In the genomic region with DNA sequence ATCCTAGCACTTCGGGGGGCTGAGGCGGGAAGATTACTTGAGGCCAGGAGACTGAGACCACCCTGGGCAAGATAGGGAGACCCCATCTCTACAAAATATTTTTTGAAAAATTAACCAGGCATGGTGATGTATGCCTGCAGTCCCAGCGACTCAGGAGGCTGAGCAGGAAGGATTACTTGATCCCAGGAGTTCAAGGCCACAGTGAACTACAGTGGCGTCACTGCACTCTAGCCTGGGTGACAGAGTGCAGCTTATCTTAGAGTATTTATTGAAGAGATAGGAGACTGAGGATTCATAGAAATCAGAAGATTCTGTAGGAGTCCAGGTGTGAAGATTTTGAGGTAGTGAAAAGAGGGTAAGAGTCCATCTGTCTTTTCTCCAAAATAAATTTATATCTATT, we compare ENCODE assay signal across 15 cellular contexts. TPM values are rescaled to one million over a fixed set of nuclear protein-coding genes. Genes with fewer than 3 reads are reported as not detected.
A peak's percentile ranks its signal among the peaks of the same experiment; 100 is the strongest.
DNase-seq lines count a peak whose midpoint lies in the region; ATAC-seq, FAIRE-seq and TF ChIP-seq lines count a peak whose summit lies in the region.
"Had no signal": no experiment of that assay in that cellular context is flagged by ENCODE, and none has a peak within 500 bp of the region (broad histone marks: within the 10 kb centered on the region; RNA-seq: fewer than 3 reads in every experiment).

No MANE protein-coding gene starts in this region.

- no peak overlapping the region for H3K4me2 ChIP-seq in GM23338
- H3K4me2 ChIP-seq in mesendoderm (ENCODE audit: low read length), result no peak overlapping the region
- H3K4me2 ChIP-seq in smooth muscle cell, result no peak overlapping the region
- H3K4me2 ChIP-seq: A549 had no signal

- H2BK120ac ChIP-seq in mesendoderm (ENCODE audit: low read depth, low read length), result no peak overlapping the region

- no peak overlapping the region for H3K56ac ChIP-seq in mesendoderm (ENCODE audit: low read length)

- H3K4me3 ChIP-seq in GM23338, result no peak overlapping the region
- H3K4me3 ChIP-seq in liver (ENCODE audit: low read depth in 1 of 3, low read length in 3 of 3), result no peak overlapping the region
- H3K4me3 ChIP-seq in small intestine (ENCODE audit: low read depth in 1 of 2, low read length in 2 of 2), result no peak overlapping the region
- no peak overlapping the region for H3K4me3 ChIP-seq in mesendoderm (ENCODE audit: low read length)
- H3K4me3 ChIP-seq in smooth muscle cell, result no peak overlapping the region
- H3K4me3 ChIP-seq: A549 had no signal

- no peak overlapping the region; the same call in 1 of the 2 replicates for H3K27ac ChIP-seq in GM23338 (ENCODE audit: low read depth)
- no peak overlapping the region for H3K27ac ChIP-seq in liver (ENCODE audit: low read depth in 1 of 2, low read length in 2 of 2)
- H3K27ac ChIP-seq in small intestine (ENCODE audit: low read depth in 1 of 2, low read length in 1 of 2), result no peak overlapping the region
- no peak overlapping the region for H3K27ac ChIP-seq in mesendoderm (ENCODE audit: low read depth, low read length)
- no peak overlapping the region for H3K27ac ChIP-seq in smooth muscle cell (ENCODE audit: low read depth)
- H3K27ac ChIP-seq: C4-2B had no signal

- H3K4me1 Mint-ChIP-seq in GM23338, result peaks cover 4% of the 10 kb centered on the region; the same call in 2 of the 3 replicates
- peaks cover 5% of the 10 kb centered on the region for H3K4me1 Mint-ChIP-seq in activated T-helper 17 cell treated with anti-CD3 and anti-CD28 coated beads, Interleukin-2, amount 50 U/mL, for 72 hours

- H3K27me3 ChIP-seq in GM23338 (ENCODE audit: insufficient read depth), result no peaks in the 10 kb centered on the region
- H3K27me3 ChIP-seq in liver (ENCODE audit: control insufficient read depth in 4 of 4, insufficient read depth in 4 of 4, low read length in 3 of 4), result no peaks in the 10 kb centered on the region
- H3K27me3 ChIP-seq in small intestine (ENCODE audit: control insufficient read depth in 2 of 2, insufficient read depth in 2 of 2, low read length in 2 of 2), result no peaks in the 10 kb centered on the region
- no peaks in the 10 kb centered on the region for H3K27me3 ChIP-seq in mesendoderm (ENCODE audit: insufficient read depth, low read length, poor library complexity)
- no peaks in the 10 kb centered on the region for H3K27me3 ChIP-seq in smooth muscle cell (ENCODE audit: low read depth)
- H3K27me3 ChIP-seq: BE2C had no signal

- no peak overlapping the region for H2AK5ac ChIP-seq in mesendoderm (ENCODE audit: low read length)

- peak overlapping the region; percentile 68; the same call in 1 of the 2 replicates for H3K27ac Mint-ChIP-seq in GM23338
- H3K27ac Mint-ChIP-seq in activated T-helper 17 cell treated with anti-CD3 and anti-CD28 coated beads, Interleukin-2, amount 50 U/mL, for 72 hours, result peak overlapping the region; percentile 54
- H3K27ac Mint-ChIP-seq: CD8-positive, alpha-beta T cell had no signal

- H3K9ac ChIP-seq in liver (ENCODE audit: low read depth in 1 of 2, low read length in 2 of 2) (no peak overlapping the region), mesendoderm (ENCODE audit: low read length) (no peak overlapping the region), smooth muscle cell (ENCODE audit: low read depth) (no peak overlapping the region)

- no peaks in the 10 kb centered on the region for H3K79me1 ChIP-seq in mesendoderm (ENCODE audit: low read length)

- ATAC-seq in GM23338, result no peak
- ATAC-seq in activated T-helper 17 cell treated with anti-CD3 and anti-CD28 coated beads, Interleukin-2, amount 50 U/mL, for 72 hours (replicated peaks), result no peak
- ATAC-seq: A549; CD8-positive, alpha-beta T cell had no signal

- no peak overlapping the region for H2BK5ac ChIP-seq in mesendoderm (ENCODE audit: low read length)

- no peaks in the 10 kb centered on the region for H3K9me2 ChIP-seq in GM23338 (ENCODE audit: insufficient read depth)

- no peak for TF ChIP-seq RAD21 in liver (IDR thresholded peaks at IDR 0.05)

- no peaks in the 10 kb centered on the region for H3K27me3 Mint-ChIP-seq in GM23338 (ENCODE audit: insufficient read depth, low read depth, poor library complexity)
- H3K27me3 Mint-ChIP-seq in activated T-helper 17 cell treated with anti-CD3 and anti-CD28 coated beads, Interleukin-2, amount 50 U/mL, for 72 hours, result no peaks in the 10 kb centered on the region

- no peak overlapping the region for H3K23ac ChIP-seq in mesendoderm (ENCODE audit: low read length)

- H3K79me2 ChIP-seq in GM23338 (replicated peaks; ENCODE audit: insufficient read depth) (no peaks in the 10 kb centered on the region), mesendoderm (ENCODE audit: control insufficient read depth, insufficient read depth, low read length) (no peaks in the 10 kb centered on the region), smooth muscle cell (ENCODE audit: low read depth) (no peaks in the 10 kb centered on the region)

- H4K8ac ChIP-seq in mesendoderm (ENCODE audit: low read depth, low read length), result no peak overlapping the region

- H3K4me1 ChIP-seq in GM23338 (ENCODE audit: insufficient read depth), result peaks cover 4% of the 10 kb centered on the region; the same call in 1 of the 2 replicates
- peaks cover 3 to 11% (median 6%) of the 10 kb centered on the region in 4 donors for H3K4me1 ChIP-seq in liver (ENCODE audit: control insufficient read depth in 4 of 4, insufficient read depth in 4 of 4, low read length in 3 of 4)
- no peaks in the 10 kb centered on the region for H3K4me1 ChIP-seq in small intestine (ENCODE audit: control insufficient read depth in 2 of 2, insufficient read depth in 1 of 2, low read depth in 1 of 2, low read length in 1 of 2)
- H3K4me1 ChIP-seq in mesendoderm (ENCODE audit: control insufficient read depth, low read depth, low read length), result no peaks in the 10 kb centered on the region
- no peaks in the 10 kb centered on the region for H3K4me1 ChIP-seq in smooth muscle cell (ENCODE audit: low read depth)
- H3K4me1 ChIP-seq: BE2C had no signal

- TF ChIP-seq CTCF in GM23338 (conservative IDR thresholded peaks at IDR 0.05; ENCODE audit: low read depth in 2 of 2), result no peak
- TF ChIP-seq CTCF in liver (IDR thresholded peaks at IDR 0.05; ENCODE audit: low read depth, low read length, missing input control), result no peak
- TF ChIP-seq CTCF in smooth muscle cell (IDR thresholded peaks at IDR 0.05; ENCODE audit: borderline replicate concordance, insufficient read depth, poor library complexity, severe bottlenecking), result no peak

- no peaks in the 10 kb centered on the region for H3K9me3 Mint-ChIP-seq in GM23338
- H3K9me3 Mint-ChIP-seq in activated T-helper 17 cell treated with anti-CD3 and anti-CD28 coated beads, Interleukin-2, amount 50 U/mL, for 72 hours, result no peaks in the 10 kb centered on the region
- H3K9me3 Mint-ChIP-seq: CD8-positive, alpha-beta T cell had no signal

- WGBS in liver, result 64% methylated on average over 4 of the region's 4 CpGs
- 75 to 87% (median 76%) methylated on average over 4 of the region's 4 CpGs for WGBS in small intestine, 3 donors
- WGBS in mesendoderm (ENCODE audit: extremely low coverage, insufficient coverage, low lambda C conversion rate), result no CpG with 5 or more reads among the region's 4 CpGs
- 93% methylated on average over 4 of the region's 4 CpGs for WGBS in smooth muscle cell (ENCODE audit: low lambda C conversion rate)

- no peaks in the 10 kb centered on the region for H3K9me3 ChIP-seq in liver (ENCODE audit: control insufficient read depth in 4 of 4, low read length in 3 of 4)
- no peaks in the 10 kb centered on the region for H3K9me3 ChIP-seq in small intestine (ENCODE audit: control insufficient read depth, low read depth)
- no peaks in the 10 kb centered on the region for H3K9me3 ChIP-seq in smooth muscle cell (replicated peaks; ENCODE audit: low read depth)
- H3K9me3 ChIP-seq: A549, BE2C had no signal

- H3F3A ChIP-seq in GM23338 (replicated peaks; ENCODE audit: low read depth) (no peaks in the 10 kb centered on the region), smooth muscle cell (ENCODE audit: low read depth) (no peaks in the 10 kb centered on the region)

- no peak overlapping the region for H3K18ac ChIP-seq in mesendoderm (ENCODE audit: low read length)

- H4K20me1 ChIP-seq in GM23338 (replicated peaks; ENCODE audit: insufficient read depth) (no peaks in the 10 kb centered on the region), smooth muscle cell (ENCODE audit: low read depth) (no peaks in the 10 kb centered on the region)

- H2AFZ ChIP-seq in GM23338, result no peak overlapping the region
- H2AFZ ChIP-seq in smooth muscle cell (ENCODE audit: low read depth), result no peak overlapping the region

- no peak overlapping the region for H3K4ac ChIP-seq in mesendoderm (ENCODE audit: low read depth, low read length)

- no peak overlapping the region for H3K4me3 Mint-ChIP-seq in GM23338
- no peak overlapping the region for H3K4me3 Mint-ChIP-seq in activated T-helper 17 cell treated with anti-CD3 and anti-CD28 coated beads, Interleukin-2, amount 50 U/mL, for 72 hours
- H3K4me3 Mint-ChIP-seq: CD8-positive, alpha-beta T cell had no signal

- H3K36me3 Mint-ChIP-seq in GM23338 (ENCODE audit: low read depth), result peaks cover 17% of the 10 kb centered on the region; the same call in 2 of the 3 replicates
- H3K36me3 Mint-ChIP-seq in activated T-helper 17 cell treated with anti-CD3 and anti-CD28 coated beads, Interleukin-2, amount 50 U/mL, for 72 hours (ENCODE audit: low read depth), result peaks cover 62% of the 10 kb centered on the region

- FAIRE-seq in small intestine (lab: Jason Lieb, UNC), result no peak
- FAIRE-seq: A549, H54, HTR-8/SVneo had no signal

- H4K5ac ChIP-seq in mesendoderm (ENCODE audit: low read length), result no peak overlapping the region

- H2BK15ac ChIP-seq in mesendoderm (replicated peaks; ENCODE audit: low read depth), result no peak overlapping the region

- H3K36me3 ChIP-seq in GM23338 (ENCODE audit: insufficient read depth), result peaks cover 11% of the 10 kb centered on the region
- peaks cover 2 to 10% (median 4%) of the 10 kb centered on the region in 4 donors for H3K36me3 ChIP-seq in liver (ENCODE audit: control insufficient read depth in 4 of 4, insufficient read depth in 3 of 4, low read depth in 1 of 4, low read length in 3 of 4)
- peaks cover 1 to 7% of the 10 kb centered on the region in 2 donors for H3K36me3 ChIP-seq in small intestine (ENCODE audit: control insufficient read depth in 2 of 2, insufficient read depth in 2 of 2, low read length in 2 of 2)
- no peaks in the 10 kb centered on the region for H3K36me3 ChIP-seq in mesendoderm (ENCODE audit: control insufficient read depth, insufficient read depth, low read length)
- peaks cover 6% of the 10 kb centered on the region for H3K36me3 ChIP-seq in smooth muscle cell (ENCODE audit: low read depth)
- H3K36me3 ChIP-seq: BE2C had no signal

- no peak for DNase-seq in GM23338 (ENCODE audit: low spot score)
- DNase-seq in small intestine, result peak; percentile 18
- no peak for DNase-seq in mesendoderm
- no peak for DNase-seq in hypothalamus (lab: John Stamatoyannopoulos, UW)
- no peak for DNase-seq in smooth muscle cell (lab: John Stamatoyannopoulos, UW; ENCODE audit: unreplicated experiment)
- DNase-seq in KG1 (lab: John Stamatoyannopoulos, UW), result no peak
- DNase-seq: BE2C; CD8-positive, alpha-beta T cell; COR-L47 had no signal

RNA-seq across cellular contexts. Expression of a gene that starts 45.0 kb away (rescaled TPM):
- 14.9 and 17.7 TPM in 2 replicates for total RNA-seq in GM23338 (2014; rRNA removed; shearing (Covaris generic))
- polyA plus RNA-seq in GM23338 (2016; fragmentation: Nextera tagmentation; extraction: Ambion mirVana) (8.3 and 9.2 TPM in 2 replicates), liver (10 to 100 TPM in 1 of 2 donors, 1 to 10 TPM in 1; 9.1 to 12.7 TPM), small intestine (10 to 100 TPM in 1 of 3 donors, 1 to 10 TPM in 2; 4.9 to 17.5 (median 5.4) TPM), smooth muscle cell (27.6 and 39.9 TPM in 2 replicates)
- total RNA-seq in activated T-helper 17 cell treated with anti-CD3 and anti-CD28 coated beads, Interleukin-2, amount 50 U/mL, for 72 hours, result 1 to 10 TPM; 4.8 to 6.4 TPM
- total RNA-seq in liver (10 to 100 TPM; 10.0 to 19.3 TPM), smooth muscle cell (36.4 and 49.0 TPM in 2 replicates)
- 3.8 TPM for polyA plus RNA-seq in mesendoderm (2013, experiment 1 of 2)
- polyA plus RNA-seq in mesendoderm (2013, experiment 2 of 2), result 4.4 TPM
